ENCODE assay signal across 24 cellular contexts in genomic region chr16:89900885-89901284, GRCh38. TPM values are rescaled to one million over a fixed set of nuclear protein-coding genes. Genes with fewer than 3 reads are reported as not detected.
DNase-seq lines count a peak whose midpoint lies in the region; ATAC-seq, FAIRE-seq and TF ChIP-seq lines count a peak whose summit lies in the region.
"Had no signal": no experiment of that assay in that cellular context is flagged by ENCODE, and none has a peak within 500 bp of the region (broad histone marks: within the 10 kb centered on the region; RNA-seq: fewer than 3 reads in every experiment).

No MANE protein-coding gene starts in this region.

- H3K9me3 Mint-ChIP-seq in T-helper 2 cell treated with Interferon-gamma antibody and Interleukin-4, amounts not matched to agents 5 μg/mL and 100 μg/mL, for 36 hours, result no peaks in the 10 kb centered on the region
- H3K9me3 Mint-ChIP-seq: CD4-positive, CD25-positive, alpha-beta regulatory T cell; CD8-positive, alpha-beta T cell; GM23338; H9 had no signal

- no peaks in the 10 kb centered on the region for H3K4me1 ChIP-seq in Panc1 (ENCODE audit: control insufficient read depth, insufficient read depth, low read length)
- H3K4me1 ChIP-seq in K562 (replicated peaks in 1 of 2; ENCODE audit: control insufficient read depth in 2 of 2, insufficient read depth in 2 of 2, low read length in 2 of 2), result peaks cover 0 to under 1% of the 10 kb centered on the region in 2 experiments; a peak in 1 of 5 replicates

- no peak overlapping the region for H3K27ac Mint-ChIP-seq in T-helper 2 cell treated with Interferon-gamma antibody and Interleukin-4, amounts not matched to agents 5 μg/mL and 100 μg/mL, for 36 hours
- H3K27ac Mint-ChIP-seq: B cell; CD4-positive, CD25-positive, alpha-beta regulatory T cell; CD8-positive, alpha-beta T cell; GM23338 had no signal

- in situ Hi-C loops in Panc1 (cut with HindIII; ENCODE audit: low pct_unique_long_range_greater_than_20kb, low sequenced_read_pairs), result no loop called here
- in situ Hi-C loops in K562 (cut with MboI), result no loop called here

- H3K9ac ChIP-seq in K562 (ENCODE audit: insufficient read depth in 1 of 2, low read depth in 2 of 2, low read length in 2 of 2), result no peak overlapping the region
- H3K9ac ChIP-seq: BLaER1 had no signal

- FAIRE-seq in K562 (lab: Jason Lieb, UNC), result no peak
- FAIRE-seq in frontal cortex (lab: Jason Lieb, UNC), result no peak
- FAIRE-seq: A204.1, D721Med, GM12891, GM18507 had no signal

- 98% methylated on average over 17 of the region's 17 CpGs for WGBS in K562 (ENCODE audit: insufficient coverage, low coverage, missing lambda C conversion rate)

- H3K27me3 ChIP-seq in Panc1 (ENCODE audit: control insufficient read depth, insufficient read depth, low read length) (no peaks in the 10 kb centered on the region), K562 (ENCODE audit: control insufficient read depth in 2 of 2, insufficient read depth in 2 of 2, low read length in 2 of 2) (no peaks in the 10 kb centered on the region)
- H3K27me3 ChIP-seq: BLaER1 had no signal

- ATAC-seq in Right ventricle myocardium inferior (no peak), Right ventricle myocardium superior (ENCODE audit: poor library complexity) (no peak), Panc1 (no peak), K562 (no peak)
- ATAC-seq: CD8-positive, alpha-beta T cell; GM23338; HCT116 had no signal

- no peaks in the 10 kb centered on the region for H3K27me3 Mint-ChIP-seq in T-helper 2 cell treated with Interferon-gamma antibody and Interleukin-4, amounts not matched to agents 5 μg/mL and 100 μg/mL, for 36 hours (ENCODE audit: low read depth)
- H3K27me3 Mint-ChIP-seq: B cell; CD4-positive, CD25-positive, alpha-beta regulatory T cell had no signal

- H3K4me2 ChIP-seq in K562 (ENCODE audit: insufficient read depth, low read length), result no peak overlapping the region
- H3K4me2 ChIP-seq: BLaER1, GM23338 had no signal

- no peak for TF ChIP-seq EP300 in K562 (IDR thresholded peaks at IDR 0.05; ENCODE audit: low read length)

- no peaks in the 10 kb centered on the region for H3K9me3 ChIP-seq in Panc1 (ENCODE audit: control insufficient read depth, insufficient read depth, low read depth, low read length)
- H3K9me3 ChIP-seq in K562 (replicated peaks; ENCODE audit: control insufficient read depth, insufficient read depth, low read depth, low read length), result no peaks in the 10 kb centered on the region

- H2AFZ ChIP-seq in K562 (ENCODE audit: low read depth, low read length), result no peak overlapping the region
- H2AFZ ChIP-seq: GM23338 had no signal

- no peaks in the 10 kb centered on the region for H3K79me2 ChIP-seq in K562 (ENCODE audit: control insufficient read depth, insufficient read depth, low read length)

- H3K36me3 Mint-ChIP-seq in T-helper 2 cell treated with Interferon-gamma antibody and Interleukin-4, amounts not matched to agents 5 μg/mL and 100 μg/mL, for 36 hours (ENCODE audit: low read depth), result peaks cover 36% of the 10 kb centered on the region

- TF ChIP-seq CTCF in Panc1 (IDR thresholded peaks at IDR 0.05) (no peak), K562 (IDR thresholded peaks at IDR 0.05 in 2 of 3, conservative IDR thresholded peaks at IDR 0.05 in 1 of 3; ENCODE audit: insufficient read depth in 2 of 3, low read depth in 1 of 3, low read length in 3 of 3) (no peak)

- TF ChIP-seq POLR2A in K562 (conservative IDR thresholded peaks at IDR 0.05), result no peak

- no peak overlapping the region for H3K4me3 Mint-ChIP-seq in T-helper 2 cell treated with Interferon-gamma antibody and Interleukin-4, amounts not matched to agents 5 μg/mL and 100 μg/mL, for 36 hours
- H3K4me3 Mint-ChIP-seq: B cell; CD4-positive, CD25-positive, alpha-beta regulatory T cell; CD8-positive, alpha-beta T cell; GM23338; H9 had no signal

- H3K4me3 ChIP-seq in Panc1 (ENCODE audit: low read depth in 2 of 2, low read length in 2 of 2) (no peak overlapping the region), K562 (no peak overlapping the region)
- H3K4me3 ChIP-seq: BLaER1, GM23338 had no signal

- H3K9me1 ChIP-seq in K562 (ENCODE audit: control insufficient read depth, insufficient read depth, low read length), result no peaks in the 10 kb centered on the region

- POLR2A ChIA-PET in Panc1 (lab: Charles Lee), result no interaction called here
- POLR2A ChIA-PET in K562 (lab: Yijun Ruan, JAX), result no interaction called here

- peak; percentile 59 for DNase-seq in Right ventricle myocardium inferior (ENCODE audit: missing footprints)
- no peak for DNase-seq in Right ventricle myocardium superior
- no peak for DNase-seq in Panc1 (ENCODE audit: low read depth, low spot score)
- no peak for DNase-seq in K562 (ENCODE audit: extremely low read depth in 1 of 4, low spot score in 3 of 4)
- no peak for DNase-seq in frontal cortex (ENCODE audit: low spot score in 2 of 2)
- DNase-seq in T-helper 2 cell treated with Interferon-gamma antibody and Interleukin-4, amounts not matched to agents 5 μg/mL and 100 μg/mL, for 36 hours (ENCODE audit: low spot score), result no peak
- no peak for DNase-seq in stimulated activated CD4-positive, alpha-beta T cell treated with anti-CD3 and anti-CD28 coated beads, Interleukin-12 subunit alpha, Interleukin-12 subunit beta, amount 100 ng/mL, for 4 hours
- DNase-seq: CD4-positive, CD25-positive, alpha-beta regulatory T cell; CD8-positive, alpha-beta T cell; DMS 273 treated with DMSO at 0.1 percent for 48 hours; DMS79; EL; GDM1; H9 had no signal

- intact Hi-C loops in Right ventricle myocardium inferior (cut with DNase I) (no loop called here), Right ventricle myocardium superior (cut with DNase I) (no loop called here), Panc1 (cut with micrococcal nuclease; ENCODE audit: unreplicated experiment) (no loop called here), K562 (cut with micrococcal nuclease) (no loop called here)

- H3K4me1 Mint-ChIP-seq in T-helper 2 cell treated with Interferon-gamma antibody and Interleukin-4, amounts not matched to agents 5 μg/mL and 100 μg/mL, for 36 hours (ENCODE audit: low read depth), result no peaks in the 10 kb centered on the region
- H3K4me1 Mint-ChIP-seq: B cell; CD4-positive, CD25-positive, alpha-beta regulatory T cell; GM23338; H9 had no signal

- TF ChIP-seq RAD21 in K562 (CRISPR knock-in tag; conservative IDR thresholded peaks at IDR 0.05 in 1 of 2, IDR thresholded peaks at IDR 0.05 in 1 of 2), result no peak

- H3K36me3 ChIP-seq in Panc1 (ENCODE audit: control insufficient read depth, insufficient read depth, low read length) (no peaks in the 10 kb centered on the region; the same call in 1 of the 2 replicates), K562 (ENCODE audit: control insufficient read depth, insufficient read depth, low read length) (peaks cover 78% of the 10 kb centered on the region)

- BruUV-seq in Panc1 (replicated peaks; lab: Mats Ljungman, UMichigan) (TSS peak; percentile 26), K562 (replicated peaks; lab: Mats Ljungman, UMichigan) (no TSS peak)

- no peak overlapping the region for H3K27ac ChIP-seq in Panc1 (ENCODE audit: low read length)
- no peak overlapping the region for H3K27ac ChIP-seq in K562 (ENCODE audit: extremely low read depth, low read depth, low read length)
- H3K27ac ChIP-seq: 22Rv1, BLaER1, C4-2B had no signal

- CTCF ChIA-PET in Panc1 (lab: Charles Lee) (no interaction called here), K562 (lab: Yijun Ruan, JAX; ENCODE audit: low intra/inter-chr PET ratio) (no interaction called here)

- H4K20me1 ChIP-seq in K562 (replicated peaks; ENCODE audit: control insufficient read depth, insufficient read depth, low read length), result no peaks in the 10 kb centered on the region

RNA-seq across cellular contexts. Expression of gene MC1R, which starts 17.8 kb away (rescaled TPM):
- total RNA-seq in Right ventricle myocardium inferior, result 1.5 TPM
- 1.1 TPM for total RNA-seq in Right ventricle myocardium superior
- total RNA-seq in Panc1 (2021; ENCODE audit: unreplicated experiment), result 8.7 TPM
- 12.0 TPM for polyA plus RNA-seq in Panc1 (2012; ENCODE audit: insufficient read length)
- total RNA-seq in K562 (2011; cell fraction: chromatin; rRNA removed; ENCODE audit: low replicate concordance), result 70.1 and 162 TPM in 2 replicates
- total RNA-seq in K562 (2011; cell fraction: nucleolus; rRNA removed), result 54.5 and 55.7 TPM in 2 replicates
- 90.5 and 111 TPM in 2 replicates for total RNA-seq in K562 (2011; cell fraction: nucleoplasm; rRNA removed)
- total RNA-seq in K562 (2014; rRNA removed), result 3.1 and 3.3 TPM in 2 replicates
- 0.67 and 0.87 TPM in 2 replicates for total RNA-seq in K562 (2014; rRNA removed; fragmentation: Illumina TruSeq; extraction: Trizol)
- 2.0 and 2.1 TPM in 2 replicates for total RNA-seq in K562 (2015; rRNA removed; fragmentation: Illumina TruSeq; extraction: Trizol)
- total RNA-seq in K562 (2021), result 3.4 and 3.5 TPM in 2 replicates
- 3.5 and 4.2 TPM in 2 replicates for polyA plus RNA-seq in K562 (2011; rRNA removed)
- 5.6 and 6.1 TPM in 2 replicates for polyA plus RNA-seq in K562 (2011; cell fraction: cytosol; rRNA removed)
- 27.9 and 42.6 TPM in 2 replicates for polyA plus RNA-seq in K562 (2011; cell fraction: nucleus; rRNA removed)
- polyA plus RNA-seq in K562 (2012), result 3.6 and 4.6 TPM in 2 replicates
- polyA plus RNA-seq in K562 (2014; fragmentation: Illumina TruSeq; extraction: Trizol), result 1.5 and 2.7 TPM in 2 replicates
- under 1 TPM in 1 of 2 experiments, not detected in 1; 0.14 TPM for polyA plus RNA-seq in K562 (2014; fragmentation: Nextera tagmentation; extraction: Ambion mirVana)
- 4.7 and 5.3 TPM in 2 replicates for polyA plus RNA-seq in K562 (2014; rRNA removed)
- polyA minus RNA-seq in K562 (2011; rRNA and poly(A)+ RNA removed), result 6.4 and 10.6 TPM in 2 replicates
- 1.6 and 2.7 TPM in 2 replicates for polyA minus RNA-seq in K562 (2011; cell fraction: cytosol; rRNA and poly(A)+ RNA removed)
- polyA minus RNA-seq in K562 (2011; cell fraction: nucleus; rRNA and poly(A)+ RNA removed), result 6.1 and 6.7 TPM in 2 replicates
- total RNA-seq in frontal cortex, result 3.3 TPM

RNA-seq across cellular contexts. Expression of gene TUBB3, which starts 22.3 kb away (rescaled TPM):
- 2.8 TPM for total RNA-seq in Right ventricle myocardium inferior
- total RNA-seq in Right ventricle myocardium superior, result 1.8 TPM
- total RNA-seq in Panc1 (2021; ENCODE audit: unreplicated experiment), result 205 TPM
- polyA plus RNA-seq in Panc1 (2012; ENCODE audit: insufficient read length), result 463 TPM
- 5.7 and 13.6 TPM in 2 replicates for total RNA-seq in K562 (2011; cell fraction: chromatin; rRNA removed; ENCODE audit: low replicate concordance)
- total RNA-seq in K562 (2011; cell fraction: nucleolus; rRNA removed), result 8.2 and 8.3 TPM in 2 replicates
- 5.5 and 7.5 TPM in 2 replicates for total RNA-seq in K562 (2011; cell fraction: nucleoplasm; rRNA removed)
- total RNA-seq in K562 (2014; rRNA removed), result 12.5 and 15.5 TPM in 2 replicates
- total RNA-seq in K562 (2014; rRNA removed; fragmentation: Illumina TruSeq; extraction: Trizol), result 2.1 and 3.2 TPM in 2 replicates
- 6.4 and 8.1 TPM in 2 replicates for total RNA-seq in K562 (2015; rRNA removed; fragmentation: Illumina TruSeq; extraction: Trizol)
- total RNA-seq in K562 (2021), result 12.0 and 13.5 TPM in 2 replicates
- polyA plus RNA-seq in K562 (2011; rRNA removed), result 3.2 and 10.4 TPM in 2 replicates
- 8.5 and 8.8 TPM in 2 replicates for polyA plus RNA-seq in K562 (2011; cell fraction: cytosol; rRNA removed)
- 10.4 and 12.3 TPM in 2 replicates for polyA plus RNA-seq in K562 (2011; cell fraction: nucleus; rRNA removed)
- polyA plus RNA-seq in K562 (2012), result 7.7 and 19.6 TPM in 2 replicates
- 5.0 and 10.0 TPM in 2 replicates for polyA plus RNA-seq in K562 (2014; fragmentation: Illumina TruSeq; extraction: Trizol)
- polyA plus RNA-seq in K562 (2014; fragmentation: Nextera tagmentation; extraction: Ambion mirVana), result under 1 TPM; 0.18 to 0.53 TPM
- 6.8 and 8.3 TPM in 2 replicates for polyA plus RNA-seq in K562 (2014; rRNA removed)
- 3.5 and 4.5 TPM in 2 replicates for polyA minus RNA-seq in K562 (2011; rRNA and poly(A)+ RNA removed)
- 7.4 and 12.0 TPM in 2 replicates for polyA minus RNA-seq in K562 (2011; cell fraction: cytosol; rRNA and poly(A)+ RNA removed)
- 2.4 and 2.6 TPM in 2 replicates for polyA minus RNA-seq in K562 (2011; cell fraction: nucleus; rRNA and poly(A)+ RNA removed)
- total RNA-seq in frontal cortex, result 3,334 TPM

RNA-seq across cellular contexts. Expression of gene TCF25, which starts 27.5 kb away (rescaled TPM):
- total RNA-seq in Right ventricle myocardium inferior (82.2 TPM), Right ventricle myocardium superior (83.2 TPM), Panc1 (2021; ENCODE audit: unreplicated experiment) (144 TPM), K562 (2014; rRNA removed) (102 and 110 TPM in 2 replicates), K562 (2014; rRNA removed; fragmentation: Illumina TruSeq; extraction: Trizol) (37.2 and 38.0 TPM in 2 replicates), K562 (2015; rRNA removed; fragmentation: Illumina TruSeq; extraction: Trizol) (63.2 and 65.1 TPM in 2 replicates), K562 (2021) (123 and 140 TPM in 2 replicates), frontal cortex (177 TPM)
- polyA plus RNA-seq in Panc1 (2012; ENCODE audit: insufficient read length), result 163 TPM
- 678 and 1,286 TPM in 2 replicates for total RNA-seq in K562 (2011; cell fraction: chromatin; rRNA removed; ENCODE audit: low replicate concordance)
- 495 and 571 TPM in 2 replicates for total RNA-seq in K562 (2011; cell fraction: nucleolus; rRNA removed)
- total RNA-seq in K562 (2011; cell fraction: nucleoplasm; rRNA removed), result 387 and 470 TPM in 2 replicates
- polyA plus RNA-seq in K562 (2011; rRNA removed) (83.8 and 123 TPM in 2 replicates), K562 (2014; fragmentation: Illumina TruSeq; extraction: Trizol) (87.5 and 96.8 TPM in 2 replicates), K562 (2014; fragmentation: Nextera tagmentation; extraction: Ambion mirVana) (1 to 10 TPM; 9.0 TPM), K562 (2014; rRNA removed) (122 and 154 TPM in 2 replicates)
- 86.7 and 116 TPM in 2 replicates for polyA plus RNA-seq in K562 (2011; cell fraction: cytosol; rRNA removed)
- polyA plus RNA-seq in K562 (2011; cell fraction: nucleus; rRNA removed), result 392 and 540 TPM in 2 replicates
- polyA plus RNA-seq in K562 (2012), result 147 and 150 TPM in 2 replicates
- polyA minus RNA-seq in K562 (2011; rRNA and poly(A)+ RNA removed), result 51.2 and 58.2 TPM in 2 replicates
- 47.2 and 50.0 TPM in 2 replicates for polyA minus RNA-seq in K562 (2011; cell fraction: cytosol; rRNA and poly(A)+ RNA removed)
- 72.7 and 97.1 TPM in 2 replicates for polyA minus RNA-seq in K562 (2011; cell fraction: nucleus; rRNA and poly(A)+ RNA removed)

RNA-seq across cellular contexts. Expression of gene DEF8, which starts 47.7 kb away (rescaled TPM):
- 40.5 TPM for total RNA-seq in Right ventricle myocardium inferior
- total RNA-seq in Right ventricle myocardium superior, result 46.7 TPM
- total RNA-seq in Panc1 (2021; ENCODE audit: unreplicated experiment), result 64.6 TPM
- 70.1 TPM for polyA plus RNA-seq in Panc1 (2012; ENCODE audit: insufficient read length)
- total RNA-seq in K562 (2011; cell fraction: chromatin; rRNA removed; ENCODE audit: low replicate concordance), result 71.6 and 183 TPM in 2 replicates
- total RNA-seq in K562 (2011; cell fraction: nucleolus; rRNA removed), result 99.4 and 127 TPM in 2 replicates
- total RNA-seq in K562 (2011; cell fraction: nucleoplasm; rRNA removed), result 79.5 and 80.2 TPM in 2 replicates
- total RNA-seq in K562 (2014; rRNA removed), result 147 and 173 TPM in 2 replicates
- total RNA-seq in K562 (2014; rRNA removed; fragmentation: Illumina TruSeq; extraction: Trizol), result 29.4 and 33.0 TPM in 2 replicates
- 58.6 and 63.2 TPM in 2 replicates for total RNA-seq in K562 (2015; rRNA removed; fragmentation: Illumina TruSeq; extraction: Trizol)
- 71.5 and 80.6 TPM in 2 replicates for total RNA-seq in K562 (2021)
- 74.0 and 87.6 TPM in 2 replicates for polyA plus RNA-seq in K562 (2011; rRNA removed)
- polyA plus RNA-seq in K562 (2011; cell fraction: cytosol; rRNA removed), result 119 and 177 TPM in 2 replicates
- 132 and 207 TPM in 2 replicates for polyA plus RNA-seq in K562 (2011; cell fraction: nucleus; rRNA removed)
- polyA plus RNA-seq in K562 (2012), result 63.5 and 81.5 TPM in 2 replicates
- 42.3 and 88.3 TPM in 2 replicates for polyA plus RNA-seq in K562 (2014; fragmentation: Illumina TruSeq; extraction: Trizol)
- polyA plus RNA-seq in K562 (2014; fragmentation: Nextera tagmentation; extraction: Ambion mirVana), result 10 to 100 TPM; 39.3 to 60.1 TPM
- polyA plus RNA-seq in K562 (2014; rRNA removed), result 136 and 173 TPM in 2 replicates
- 27.9 and 38.8 TPM in 2 replicates for polyA minus RNA-seq in K562 (2011; rRNA and poly(A)+ RNA removed)
- 32.6 and 34.2 TPM in 2 replicates for polyA minus RNA-seq in K562 (2011; cell fraction: cytosol; rRNA and poly(A)+ RNA removed)
- 29.4 and 31.1 TPM in 2 replicates for polyA minus RNA-seq in K562 (2011; cell fraction: nucleus; rRNA and poly(A)+ RNA removed)
- 51.8 TPM for total RNA-seq in frontal cortex

Comparison
In these comparisons a context has a peak if more than half of its experiments do, and no peak if none do; other contexts are left out.
1. RNA of gene TUBB3, which starts 22.3 kb away (total RNA-seq): 3,334 TPM in frontal cortex (single experiment); 205 TPM in Panc1 (single experiment), 2.1 to 15.5 TPM in K562, 2.8 TPM in Right ventricle myocardium inferior (single experiment) and 1.8 TPM in Right ventricle myocardium superior (single experiment); every median in the first group is over 10 times any median in the second.